Comparison of ENCODE assay signal across 18 cellular contexts in genomic region chr4:145784036-145784435, GRCh38.
DNase-seq lines count a peak whose midpoint lies in the region; ATAC-seq and TF ChIP-seq lines count a peak whose summit lies in the region.
"Had no signal": no experiment of that assay in that cellular context is flagged by ENCODE, and none has a peak within 500 bp of the region (broad histone marks: within the 10 kb centered on the region; RNA-seq: fewer than 3 reads in every experiment).

No MANE protein-coding gene starts in this region.

- CTCF ChIA-PET in activated naive CD4-positive, alpha-beta T cell treated with anti-CD3 and anti-CD28 coated beads for 36 hours (lab: Charles Lee), result no interaction called here
- CTCF ChIA-PET in activated CD8-positive, alpha-beta T cell treated with anti-CD3 and anti-CD28 coated beads for 36 hours (lab: Charles Lee), result no interaction called here

- no peaks in the 10 kb centered on the region for H3K27me3 Mint-ChIP-seq in activated naive CD4-positive, alpha-beta T cell treated with anti-CD3 and anti-CD28 coated beads for 36 hours (ENCODE audit: low read depth)
- no peaks in the 10 kb centered on the region for H3K27me3 Mint-ChIP-seq in activated CD8-positive, alpha-beta T cell treated with anti-CD3 and anti-CD28 coated beads for 36 hours
- no peaks in the 10 kb centered on the region for H3K27me3 Mint-ChIP-seq in activated T-helper 17 cell treated with anti-CD3 and anti-CD28 coated beads, Interleukin-2, amount 50 U/mL, for 72 hours
- H3K27me3 Mint-ChIP-seq in progenitor cell of endocrine pancreas, result no peaks in the 10 kb centered on the region
- H3K27me3 Mint-ChIP-seq: CD4-positive, alpha-beta memory T cell had no signal

- H3K36me3 Mint-ChIP-seq in activated naive CD4-positive, alpha-beta T cell treated with anti-CD3 and anti-CD28 coated beads for 36 hours (ENCODE audit: low read depth), result peaks cover 51% of the 10 kb centered on the region
- peaks cover 81% of the 10 kb centered on the region for H3K36me3 Mint-ChIP-seq in activated CD8-positive, alpha-beta T cell treated with anti-CD3 and anti-CD28 coated beads for 36 hours (ENCODE audit: low read depth)
- peaks cover 66% of the 10 kb centered on the region for H3K36me3 Mint-ChIP-seq in activated T-helper 17 cell treated with anti-CD3 and anti-CD28 coated beads, Interleukin-2, amount 50 U/mL, for 72 hours (ENCODE audit: low read depth)
- H3K36me3 Mint-ChIP-seq in progenitor cell of endocrine pancreas (ENCODE audit: insufficient read depth), result peaks cover 27% of the 10 kb centered on the region

- intact Hi-C loops in activated naive CD4-positive, alpha-beta T cell treated with anti-CD3 and anti-CD28 coated beads for 36 hours (cut with micrococcal nuclease), result no loop called here
- intact Hi-C loops in activated CD8-positive, alpha-beta T cell treated with anti-CD3 and anti-CD28 coated beads for 36 hours (cut with micrococcal nuclease), result no loop called here

- peak; percentile 96 for ATAC-seq in activated CD8-positive, alpha-beta T cell treated with anti-CD3 and anti-CD28 coated beads for 36 hours
- ATAC-seq in activated T-helper 17 cell treated with anti-CD3 and anti-CD28 coated beads, Interleukin-2, amount 50 U/mL, for 72 hours (replicated peaks), result peak; percentile 97
- ATAC-seq in HG02642 (IDR thresholded peaks at IDR 0.05; ENCODE audit: poor library complexity, unreplicated experiment), result no peak

- DNase-seq in activated naive CD4-positive, alpha-beta T cell treated with anti-CD3 and anti-CD28 coated beads for 36 hours, result peak; percentile 22
- no peak for DNase-seq in activated naive CD4-positive, alpha-beta T cell (lab: John Stamatoyannopoulos, UW)
- DNase-seq in activated CD8-positive, alpha-beta T cell treated with anti-CD3 and anti-CD28 coated beads for 36 hours, result peak; percentile 69
- DNase-seq in progenitor cell of endocrine pancreas (ENCODE audit: low spot score, unreplicated experiment) (no peak), GM13976 (ENCODE audit: low spot score) (no peak)
- DNase-seq: BE2C; CD4-positive, alpha-beta memory T cell; DND-41; GDM1; GM23248; IMR-90; Kasumi-1; NCI-H187 treated with DMSO at 0.1 percent for 48 hours; NCI-H446 treated with DMSO at 0.1 percent for 48 hours; NCI-H748 treated with DMSO at 0.1 percent for 48 hours; PC-9 had no signal

- TF ChIP-seq CTCF in activated CD8-positive, alpha-beta T cell treated with anti-CD3 and anti-CD28 coated beads for 36 hours (IDR thresholded peaks at IDR 0.05), result no peak
- no peak for TF ChIP-seq CTCF in progenitor cell of endocrine pancreas (IDR thresholded peaks at IDR 0.05; ENCODE audit: unreplicated experiment)
- TF ChIP-seq CTCF in GM13976 (IDR thresholded peaks at IDR 0.05; ENCODE audit: borderline replicate concordance, control extremely low read depth, extremely low read depth, insufficient read depth, missing control alignments), result no peak

- peak overlapping the region; percentile 48 for H3K27ac Mint-ChIP-seq in activated naive CD4-positive, alpha-beta T cell treated with anti-CD3 and anti-CD28 coated beads for 36 hours
- peak overlapping the region; percentile 91 for H3K27ac Mint-ChIP-seq in activated CD8-positive, alpha-beta T cell treated with anti-CD3 and anti-CD28 coated beads for 36 hours
- peak overlapping the region; percentile 95 for H3K27ac Mint-ChIP-seq in activated T-helper 17 cell treated with anti-CD3 and anti-CD28 coated beads, Interleukin-2, amount 50 U/mL, for 72 hours
- H3K27ac Mint-ChIP-seq in progenitor cell of endocrine pancreas, result peak overlapping the region; percentile 19
- H3K27ac Mint-ChIP-seq: CD4-positive, alpha-beta memory T cell had no signal

- H3K4me3 Mint-ChIP-seq in activated naive CD4-positive, alpha-beta T cell treated with anti-CD3 and anti-CD28 coated beads for 36 hours, result no peak overlapping the region
- no peak overlapping the region for H3K4me3 Mint-ChIP-seq in activated CD8-positive, alpha-beta T cell treated with anti-CD3 and anti-CD28 coated beads for 36 hours
- H3K4me3 Mint-ChIP-seq in activated T-helper 17 cell treated with anti-CD3 and anti-CD28 coated beads, Interleukin-2, amount 50 U/mL, for 72 hours, result peak overlapping the region; percentile 65
- no peak overlapping the region for H3K4me3 Mint-ChIP-seq in progenitor cell of endocrine pancreas (ENCODE audit: low read depth)
- H3K4me3 Mint-ChIP-seq: CD4-positive, alpha-beta memory T cell had no signal

- peaks cover 11% of the 10 kb centered on the region for H3K4me1 Mint-ChIP-seq in activated naive CD4-positive, alpha-beta T cell treated with anti-CD3 and anti-CD28 coated beads for 36 hours (ENCODE audit: low read depth)
- H3K4me1 Mint-ChIP-seq in activated CD8-positive, alpha-beta T cell treated with anti-CD3 and anti-CD28 coated beads for 36 hours (ENCODE audit: low read depth), result peaks cover 48% of the 10 kb centered on the region
- peaks cover 20% of the 10 kb centered on the region for H3K4me1 Mint-ChIP-seq in activated T-helper 17 cell treated with anti-CD3 and anti-CD28 coated beads, Interleukin-2, amount 50 U/mL, for 72 hours
- H3K4me1 Mint-ChIP-seq in progenitor cell of endocrine pancreas (ENCODE audit: low read depth), result peaks cover 9% of the 10 kb centered on the region
- H3K4me1 Mint-ChIP-seq: CD4-positive, alpha-beta memory T cell had no signal

- in situ Hi-C loops in GM13976 (cut with MboI; ENCODE audit: low sequenced_read_pairs, unreplicated experiment), result no loop called here

- POLR2A ChIA-PET in activated CD8-positive, alpha-beta T cell treated with anti-CD3 and anti-CD28 coated beads for 36 hours (lab: Charles Lee), result interaction anchor here (0.7 to 1.5 kb wide), 2 partner anchors 24 to 25 kb away, joined by 3 read pairs; no protein-coding TSS in a partner anchor

- peaks cover 15% of the 10 kb centered on the region for H3K9me3 Mint-ChIP-seq in activated naive CD4-positive, alpha-beta T cell treated with anti-CD3 and anti-CD28 coated beads for 36 hours
- H3K9me3 Mint-ChIP-seq in activated CD8-positive, alpha-beta T cell treated with anti-CD3 and anti-CD28 coated beads for 36 hours, result peaks cover 10% of the 10 kb centered on the region
- peaks cover 9% of the 10 kb centered on the region for H3K9me3 Mint-ChIP-seq in activated T-helper 17 cell treated with anti-CD3 and anti-CD28 coated beads, Interleukin-2, amount 50 U/mL, for 72 hours
- H3K9me3 Mint-ChIP-seq in progenitor cell of endocrine pancreas (ENCODE audit: low read depth), result no peaks in the 10 kb centered on the region

Comparison
In these comparisons a context has a peak if more than half of its experiments do, and no peak if none do; other contexts are left out.
1. DNase-seq: peak in activated naive CD4-positive, alpha-beta T cell treated with anti-CD3 and anti-CD28 coated beads for 36 hours (single experiment) and activated CD8-positive, alpha-beta T cell treated with anti-CD3 and anti-CD28 coated beads for 36 hours (single experiment); none in activated naive CD4-positive, alpha-beta T cell (0 of 4), progenitor cell of endocrine pancreas (single experiment) and GM13976 (single experiment).
2. H3K27ac Mint-ChIP-seq: peak in every context shown above with its lines; median percentile 95 in activated T-helper 17 cell treated with anti-CD3 and anti-CD28 coated beads, Interleukin-2, amount 50 U/mL, for 72 hours; 91 in activated CD8-positive, alpha-beta T cell treated with anti-CD3 and anti-CD28 coated beads for 36 hours; 48 in activated naive CD4-positive, alpha-beta T cell treated with anti-CD3 and anti-CD28 coated beads for 36 hours; 19 in progenitor cell of endocrine pancreas.